ENCODE assay signal across 8 cellular contexts in the genomic region with DNA sequence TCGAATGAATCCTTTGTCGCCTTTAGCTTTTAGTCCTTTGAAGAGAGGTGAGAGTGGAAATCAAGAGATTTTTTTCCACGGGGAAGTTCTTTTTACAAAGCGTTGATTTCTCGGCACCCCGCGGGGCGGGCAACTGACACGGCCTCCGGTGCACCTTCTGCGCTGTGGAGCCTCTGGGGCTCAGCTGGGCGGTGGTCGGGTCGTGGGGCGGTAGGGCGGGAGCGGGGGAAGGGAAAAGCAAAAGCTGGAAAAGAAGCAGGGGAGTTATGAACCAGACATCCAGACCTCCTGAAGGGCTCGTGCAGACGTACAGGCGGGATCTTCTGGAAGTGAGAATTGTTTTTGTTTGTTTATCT.
DNase-seq lines count a peak whose midpoint lies in the region; ATAC-seq and TF ChIP-seq lines count a peak whose summit lies in the region.
"Not testable (repeated sequence)": the region's sequence is repeated elsewhere in the genome, so short reads cannot be mapped to it uniquely, and the experiment has no call there.

No MANE protein-coding gene starts in this region.

- not testable (repeated sequence) for H3K9me3 ChIP-seq in CD4-positive, alpha-beta T cell (ENCODE audit: control insufficient read depth, low read length); gastroesophageal sphincter; neuronal stem cell (replicated peaks in 1 of 2; ENCODE audit: control insufficient read depth in 2 of 2, insufficient read depth in 1 of 2, low read depth in 1 of 2, low read length in 2 of 2)

- not testable (repeated sequence) for H3K9me3 Mint-ChIP-seq in CD4-positive, alpha-beta T cell; T-cell; activated T-helper 2 cell treated with anti-CD3 and anti-CD28 coated beads, Interferon-gamma antibody, Interleukin-2, Interleukin-4, amounts not matched to agents 10 μg/mL and 5 μg/mL and 100 μg/mL, durations not matched to agents 14 hours and 24 hours and 36 hours; central memory CD8-positive, alpha-beta T cell; stimulated activated memory B cell treated with anti-CD40 and anti-IgM and Interleukin-4, amounts not matched to agents 10 μg/mL and 1 μg/mL and 100 μg/mL, for 72 hours

- peak overlapping the region; percentile 93 for H3K27ac Mint-ChIP-seq in CD4-positive, alpha-beta T cell
- H3K27ac Mint-ChIP-seq in T-cell; activated T-helper 2 cell treated with anti-CD3 and anti-CD28 coated beads, Interferon-gamma antibody, Interleukin-2, Interleukin-4, amounts not matched to agents 10 μg/mL and 5 μg/mL and 100 μg/mL, durations not matched to agents 14 hours and 24 hours and 36 hours; central memory CD8-positive, alpha-beta T cell (ENCODE audit: low read depth); stimulated activated memory B cell treated with anti-CD40 and anti-IgM and Interleukin-4, amounts not matched to agents 10 μg/mL and 1 μg/mL and 100 μg/mL, for 72 hours: not testable (repeated sequence)

- TF ChIP-seq POLR2A in gastroesophageal sphincter (IDR thresholded peaks at IDR 0.05), result not testable (repeated sequence)

- H3K9ac ChIP-seq in neuronal stem cell (ENCODE audit: low read depth, low read length, poor library complexity), result not testable (repeated sequence)

- H2BK120ac ChIP-seq in neuronal stem cell (ENCODE audit: low read depth, low read length), result not testable (repeated sequence)

- H3K4me2 ChIP-seq in neuronal stem cell (ENCODE audit: insufficient read depth, low read length, poor library complexity, severe bottlenecking), result peak overlapping the region; percentile 33

- H3K27me3 Mint-ChIP-seq in CD4-positive, alpha-beta T cell; T-cell; activated T-helper 2 cell treated with anti-CD3 and anti-CD28 coated beads, Interferon-gamma antibody, Interleukin-2, Interleukin-4, amounts not matched to agents 10 μg/mL and 5 μg/mL and 100 μg/mL, durations not matched to agents 14 hours and 24 hours and 36 hours (ENCODE audit: low read depth); central memory CD8-positive, alpha-beta T cell; stimulated activated memory B cell treated with anti-CD40 and anti-IgM and Interleukin-4, amounts not matched to agents 10 μg/mL and 1 μg/mL and 100 μg/mL, for 72 hours: not testable (repeated sequence)

- intact Hi-C loops in CD4-positive, alpha-beta T cell (cut with DNase I, micrococcal nuclease); activated T-helper 2 cell treated with anti-CD3 and anti-CD28 coated beads, Interferon-gamma antibody, Interleukin-2, Interleukin-4, amounts not matched to agents 10 μg/mL and 5 μg/mL and 100 μg/mL, durations not matched to agents 14 hours and 24 hours and 36 hours (cut with micrococcal nuclease): not testable (repeated sequence)

- not testable (repeated sequence) for H4K91ac ChIP-seq in neuronal stem cell (ENCODE audit: low read depth, low read length, poor library complexity)

- H3K4ac ChIP-seq in neuronal stem cell (ENCODE audit: low read length), result not testable (repeated sequence)

- WGBS in gastroesophageal sphincter (ENCODE audit: low coverage in 1 of 2), 2 donors, result no CpG with 5 or more reads among the region's 20 CpGs
- no CpG with 5 or more reads among the region's 20 CpGs for WGBS in neuronal stem cell (ENCODE audit: extremely low coverage in 2 of 2, insufficient read length in 2 of 2, insufficient replicate concordance in 1 of 2), 2 donors

- not testable (repeated sequence) for H3K27me3 ChIP-seq in CD4-positive, alpha-beta T cell (ENCODE audit: control insufficient read depth, insufficient read depth, low read length); gastroesophageal sphincter; neuronal stem cell (ENCODE audit: control insufficient read depth in 3 of 3, insufficient read depth in 3 of 3, low read depth in 1 of 3, low read length in 3 of 3)

- CTCF ChIA-PET in CD4-positive, alpha-beta T cell (lab: Charles Lee); T-cell (lab: Charles Lee): not testable (repeated sequence)

- peak overlapping the region; percentile 96 for H3K4me3 Mint-ChIP-seq in CD4-positive, alpha-beta T cell
- peak overlapping the region; percentile 58 to 87 (median 78) for H3K4me3 Mint-ChIP-seq in T-cell
- peak overlapping the region; percentile 26 for H3K4me3 Mint-ChIP-seq in activated T-helper 2 cell treated with anti-CD3 and anti-CD28 coated beads, Interferon-gamma antibody, Interleukin-2, Interleukin-4, amounts not matched to agents 10 μg/mL and 5 μg/mL and 100 μg/mL, durations not matched to agents 14 hours and 24 hours and 36 hours (ENCODE audit: low read depth)
- H3K4me3 Mint-ChIP-seq in central memory CD8-positive, alpha-beta T cell, result not testable (repeated sequence)
- H3K4me3 Mint-ChIP-seq in stimulated activated memory B cell treated with anti-CD40 and anti-IgM and Interleukin-4, amounts not matched to agents 10 μg/mL and 1 μg/mL and 100 μg/mL, for 72 hours, result peak overlapping the region; percentile 41

- H2BK15ac ChIP-seq in neuronal stem cell (ENCODE audit: low read length), result not testable (repeated sequence)

- peaks cover 15% of the 10 kb centered on the region for H3K4me1 Mint-ChIP-seq in CD4-positive, alpha-beta T cell (ENCODE audit: low read depth)
- H3K4me1 Mint-ChIP-seq in T-cell, result peaks cover 9 to 13% (median 13%) of the 10 kb centered on the region in 3 donors
- H3K4me1 Mint-ChIP-seq in activated T-helper 2 cell treated with anti-CD3 and anti-CD28 coated beads, Interferon-gamma antibody, Interleukin-2, Interleukin-4, amounts not matched to agents 10 μg/mL and 5 μg/mL and 100 μg/mL, durations not matched to agents 14 hours and 24 hours and 36 hours (ENCODE audit: low read depth); central memory CD8-positive, alpha-beta T cell; stimulated activated memory B cell treated with anti-CD40 and anti-IgM and Interleukin-4, amounts not matched to agents 10 μg/mL and 1 μg/mL and 100 μg/mL, for 72 hours: not testable (repeated sequence)

- not testable (repeated sequence) for H3K14ac ChIP-seq in neuronal stem cell (ENCODE audit: low read length)

- H3K27ac ChIP-seq in CD4-positive, alpha-beta T cell (ENCODE audit: low read depth, low read length); neuronal stem cell (replicated peaks; ENCODE audit: low read length): not testable (repeated sequence)
- H3K27ac ChIP-seq in gastroesophageal sphincter, result peak overlapping the region in 3 of 4 donors; percentile 12 to 74 (median 73)

- H3K36me3 ChIP-seq in gastroesophageal sphincter; neuronal stem cell (replicated peaks in 1 of 2; ENCODE audit: control insufficient read depth in 2 of 2, insufficient read depth in 2 of 2, low read length in 2 of 2): not testable (repeated sequence)

- H2BK12ac ChIP-seq in neuronal stem cell (ENCODE audit: low read length), result not testable (repeated sequence)

- H3K4me3 ChIP-seq in gastroesophageal sphincter, result peak overlapping the region; percentile 46 to 71
- peak overlapping the region in 1 of 2 donors; percentile 58 for H3K4me3 ChIP-seq in neuronal stem cell (ENCODE audit: low read length in 2 of 2)

- H2AK5ac ChIP-seq in neuronal stem cell (ENCODE audit: low read depth, low read length), result not testable (repeated sequence)

- H3K4me1 ChIP-seq in gastroesophageal sphincter; neuronal stem cell (ENCODE audit: control insufficient read depth in 2 of 2, insufficient read depth in 1 of 2, low read depth in 1 of 2, low read length in 2 of 2): not testable (repeated sequence)

- H3K36me3 Mint-ChIP-seq in CD4-positive, alpha-beta T cell (ENCODE audit: low read depth), result peaks cover 11% of the 10 kb centered on the region
- not testable (repeated sequence) for H3K36me3 Mint-ChIP-seq in T-cell; activated T-helper 2 cell treated with anti-CD3 and anti-CD28 coated beads, Interferon-gamma antibody, Interleukin-2, Interleukin-4, amounts not matched to agents 10 μg/mL and 5 μg/mL and 100 μg/mL, durations not matched to agents 14 hours and 24 hours and 36 hours (ENCODE audit: low read depth); central memory CD8-positive, alpha-beta T cell (ENCODE audit: insufficient read depth); stimulated activated memory B cell treated with anti-CD40 and anti-IgM and Interleukin-4, amounts not matched to agents 10 μg/mL and 1 μg/mL and 100 μg/mL, for 72 hours

- not testable (repeated sequence) for TF ChIP-seq CTCF in CD4-positive, alpha-beta T cell (IDR thresholded peaks at IDR 0.05); gastroesophageal sphincter (IDR thresholded peaks at IDR 0.05)

- TF ChIP-seq EP300 in gastroesophageal sphincter (IDR thresholded peaks at IDR 0.05), result not testable (repeated sequence)

- H4K8ac ChIP-seq in neuronal stem cell (ENCODE audit: low read depth, low read length), result not testable (repeated sequence)

- not testable (repeated sequence) for H2AFZ ChIP-seq in neuronal stem cell (ENCODE audit: low read length)

- not testable (repeated sequence) for H3K18ac ChIP-seq in neuronal stem cell (ENCODE audit: low read length)

- POLR2A ChIA-PET in CD4-positive, alpha-beta T cell (lab: Charles Lee); T-cell (lab: Charles Lee): not testable (repeated sequence)

- not testable (repeated sequence) for H3K23ac ChIP-seq in neuronal stem cell (ENCODE audit: low read depth, low read length, poor library complexity)

- not testable (repeated sequence) for H3K79me1 ChIP-seq in neuronal stem cell (ENCODE audit: low read depth, low read length)

- peak; percentile 64 for ATAC-seq in CD4-positive, alpha-beta T cell (ENCODE audit: poor library complexity)
- ATAC-seq in T-cell (replicated peaks in 1 of 4) (peak; percentile 54 to 68 (median 59)), left lobe of liver (peak; percentile 37)
- ATAC-seq in central memory CD8-positive, alpha-beta T cell (replicated peaks; ENCODE audit: extremely low read depth, poor library complexity, severe bottlenecking), result peak; percentile 44
- ATAC-seq in gastroesophageal sphincter; stimulated activated memory B cell treated with anti-CD40 and anti-IgM and Interleukin-4, amounts not matched to agents 10 μg/mL and 1 μg/mL and 100 μg/mL, for 72 hours: not testable (repeated sequence)

- not testable (repeated sequence) for H2BK5ac ChIP-seq in neuronal stem cell (ENCODE audit: low read length)

- peak in 4 of 10 experiments; percentile 15 to 39 (median 20) for DNase-seq in CD4-positive, alpha-beta T cell
- DNase-seq in T-cell, result peak in 18 of 34 experiments; percentile 2 to 37 (median 20)
- DNase-seq in activated T-helper 2 cell treated with anti-CD3 and anti-CD28 coated beads, Interferon-gamma antibody, Interleukin-2, Interleukin-4, amounts not matched to agents 10 μg/mL and 5 μg/mL and 100 μg/mL, durations not matched to agents 14 hours and 24 hours and 36 hours (ENCODE audit: low spot score); central memory CD8-positive, alpha-beta T cell (ENCODE audit: low spot score in 2 of 2); left lobe of liver (ENCODE audit: low spot score); neuronal stem cell (ENCODE audit: low spot score): not testable (repeated sequence)
